ENCODE assay signal across 13 cellular contexts in genomic region chr11:78299000-78299712, GRCh38.
"Had no signal": no experiment of that assay in that cellular context is flagged by ENCODE, and none has a peak within 500 bp of the region (broad histone marks: within the 10 kb centered on the region; RNA-seq: fewer than 3 reads in every experiment).

No MANE protein-coding gene starts in this region.

- H3K27me3 ChIP-seq: body of pancreas, ovary had no signal

- H3K4me1 Mint-ChIP-seq: activated naive CD4-positive, alpha-beta T cell treated with anti-CD3 and anti-CD28 coated beads, Interleukin-2, amount 50 U/mL, for 24 hours; central memory CD8-positive, alpha-beta T cell; stimulated activated naive CD8-positive, alpha-beta T cell treated with anti-CD3 and anti-CD28 coated beads, Interleukin-15, amount 100 ng/mL, for 72 hours had no signal

- H3K36me3 Mint-ChIP-seq: activated naive CD4-positive, alpha-beta T cell treated with anti-CD3 and anti-CD28 coated beads, Interleukin-2, amount 50 U/mL, for 24 hours; natural killer cell treated with Interleukin-12 subunit alpha and Interleukin-12 subunit beta and Interleukin-15 and Interleukin-18, amount 100 ng/mL, for 72 hours had no signal

- H3K9me3 Mint-ChIP-seq: activated B cell treated with CpG ODN at 0.5 μM for 24 hours; activated naive CD4-positive, alpha-beta T cell treated with anti-CD3 and anti-CD28 coated beads, Interleukin-2, amount 50 U/mL, for 24 hours; central memory CD8-positive, alpha-beta T cell; natural killer cell treated with Interleukin-12 subunit alpha and Interleukin-12 subunit beta and Interleukin-15 and Interleukin-18, amount 100 ng/mL, for 72 hours; stimulated activated naive CD8-positive, alpha-beta T cell treated with anti-CD3 and anti-CD28 coated beads, Interleukin-15, amount 100 ng/mL, for 72 hours had no signal

- H3K27me3 Mint-ChIP-seq: activated B cell treated with CpG ODN at 0.5 μM for 24 hours; activated CD4-positive, alpha-beta T cell treated with anti-CD3 and anti-CD28 coated beads, Interleukin-2, amount 10 ng/mL, durations not matched to agents 7 days and 5 days; activated naive CD4-positive, alpha-beta T cell treated with anti-CD3 and anti-CD28 coated beads, Interleukin-2, amount 50 U/mL, for 24 hours; central memory CD8-positive, alpha-beta T cell; stimulated activated naive CD8-positive, alpha-beta T cell treated with anti-CD3 and anti-CD28 coated beads, Interleukin-15, amount 100 ng/mL, for 72 hours had no signal

- H3K9me3 ChIP-seq: body of pancreas, ovary had no signal

- H3K27ac ChIP-seq: body of pancreas, ovary had no signal

- H3K4me3 ChIP-seq: body of pancreas, ovary had no signal

- H3K27ac Mint-ChIP-seq: activated B cell treated with CpG ODN at 0.5 μM for 24 hours; activated CD4-positive, alpha-beta T cell treated with anti-CD3 and anti-CD28 coated beads, Interleukin-2, amount 10 ng/mL, durations not matched to agents 7 days and 5 days; activated naive CD4-positive, alpha-beta T cell treated with anti-CD3 and anti-CD28 coated beads, Interleukin-2, amount 50 U/mL, for 24 hours; natural killer cell treated with Interleukin-12 subunit alpha and Interleukin-12 subunit beta and Interleukin-15 and Interleukin-18, amount 100 ng/mL, for 72 hours; stimulated activated naive CD8-positive, alpha-beta T cell treated with anti-CD3 and anti-CD28 coated beads, Interleukin-15, amount 100 ng/mL, for 72 hours had no signal

- FAIRE-seq: urothelium cell line had no signal

- H3K4me3 Mint-ChIP-seq: activated B cell treated with CpG ODN at 0.5 μM for 24 hours; activated CD4-positive, alpha-beta T cell treated with anti-CD3 and anti-CD28 coated beads, Interleukin-2, amount 10 ng/mL, durations not matched to agents 7 days and 5 days; activated naive CD4-positive, alpha-beta T cell treated with anti-CD3 and anti-CD28 coated beads, Interleukin-2, amount 50 U/mL, for 24 hours; central memory CD8-positive, alpha-beta T cell; natural killer cell treated with Interleukin-12 subunit alpha and Interleukin-12 subunit beta and Interleukin-15 and Interleukin-18, amount 100 ng/mL, for 72 hours; stimulated activated naive CD8-positive, alpha-beta T cell treated with anti-CD3 and anti-CD28 coated beads, Interleukin-15, amount 100 ng/mL, for 72 hours had no signal

- H3K36me3 ChIP-seq: ovary had no signal

- DNase-seq: activated B cell treated with CpG ODN at 0.5 μM for 24 hours; activated CD4-positive, alpha-beta T cell treated with anti-CD3 and anti-CD28 coated beads, Interleukin-2, amount 10 ng/mL, durations not matched to agents 7 days and 5 days; amniotic stem cell; body of pancreas; left colon; mammary epithelial cell; ovary; stimulated activated CD4-positive, alpha-beta T cell treated with anti-CD3 and anti-CD28 coated beads, Interleukin-4, amount 100 ng/mL, for 4 hours; stimulated activated naive CD8-positive, alpha-beta T cell treated with anti-CD3 and anti-CD28 coated beads, Interleukin-15, amount 100 ng/mL, for 72 hours had no signal

- ATAC-seq: body of pancreas; left colon; natural killer cell treated with Interleukin-12 subunit alpha and Interleukin-12 subunit beta and Interleukin-15 and Interleukin-18, amount 100 ng/mL, for 72 hours had no signal
